In the genomic region with DNA sequence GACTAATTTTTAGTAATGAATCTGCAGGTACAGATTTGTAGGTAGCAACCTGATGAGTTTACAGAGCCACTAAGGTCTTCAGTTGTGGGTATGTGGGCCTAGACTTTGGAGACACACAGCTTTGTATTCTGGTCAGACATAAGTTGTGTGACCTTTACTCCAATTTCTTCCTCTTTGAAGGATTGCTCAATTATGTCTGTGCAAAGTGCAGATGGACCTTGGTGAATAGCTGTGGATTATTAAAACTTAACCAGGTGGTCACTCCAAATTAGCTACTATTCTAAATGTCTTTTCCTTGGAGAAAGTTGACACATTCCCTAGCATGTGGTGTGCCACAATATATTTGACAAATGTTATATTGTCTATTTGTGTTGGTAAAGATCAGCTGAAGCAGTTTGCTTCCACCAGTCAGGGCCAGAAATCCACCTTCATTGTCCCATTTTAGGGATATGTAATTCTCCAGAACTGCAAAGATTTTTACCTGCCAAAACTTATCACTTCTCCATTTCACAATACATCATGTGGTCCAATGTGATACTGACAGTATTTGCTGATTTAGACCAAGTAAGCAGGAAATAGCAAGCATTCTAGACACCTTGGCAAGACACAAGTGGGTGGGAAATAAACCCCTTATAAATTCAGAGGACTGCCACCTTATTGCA, we compare ENCODE assay signal across 18 cellular contexts. TPM values are rescaled to one million over a fixed set of nuclear protein-coding genes. Genes with fewer than 3 reads are reported as not detected.
DNase-seq lines count a peak whose midpoint lies in the region; ATAC-seq and TF ChIP-seq lines count a peak whose summit lies in the region.
"Had no signal": no experiment of that assay in that cellular context is flagged by ENCODE, and none has a peak within 500 bp of the region (broad histone marks: within the 10 kb centered on the region; RNA-seq: fewer than 3 reads in every experiment).

No MANE protein-coding gene starts in this region.

- intact Hi-C loops in body of pancreas (cut with DNase I), result no loop called here
- intact Hi-C loops in left lung (cut with DNase I), result no loop called here
- intact Hi-C loops in sciatic nerve (cut with DNase I), result loop anchor here (5.0 kb wide), 1 partner anchor 562 kb away; no protein-coding TSS in a partner anchor

- no peaks in the 10 kb centered on the region for H3K9me3 ChIP-seq in body of pancreas
- no peaks in the 10 kb centered on the region for H3K9me3 ChIP-seq in left lung
- H3K9me3 ChIP-seq: SJCRH30 had no signal

- peak; percentile 6 for DNase-seq in NOMO-1 treated with DMSO at 0.1 percent for 48 hours (lab: John Stamatoyannopoulos, UW; ENCODE audit: unreplicated experiment)
- no peak for DNase-seq in NOMO-1 treated with dmso at 0.1 percent for 144 hours (lab: John Stamatoyannopoulos, UW; ENCODE audit: unreplicated experiment)
- no peak for DNase-seq in body of pancreas
- no peak for DNase-seq in left lung
- DNase-seq in sciatic nerve (ENCODE audit: low spot score), result no peak
- no peak for DNase-seq in GM19240 (ENCODE audit: insufficient read length, low spot score)
- DNase-seq in iPS-NIHi7 (ENCODE audit: extremely low spot score), result no peak
- DNase-seq: DMS79 treated with DMSO at 0.1 percent for 48 hours; NCI-H1092 treated with DMSO at 0.1 percent for 48 hours; NCI-H146; NCI-H2081 treated with DMSO at 0.1 percent for 48 hours; NCI-H748 treated with DMSO at 0.1 percent for 48 hours; NK-92 treated with Interleukin-12 subunit alpha and Interleukin-12 subunit beta, amount 100 ng/mL, for 24 hours; OCI-M1; SJCRH30 had no signal

- H3K27ac ChIP-seq in body of pancreas (no peak overlapping the region), left lung (no peak overlapping the region)
- H3K27ac ChIP-seq: 22Rv1, HL-60, SJCRH30 had no signal

- H3K4me3 ChIP-seq in body of pancreas (no peak overlapping the region), left lung (no peak overlapping the region)
- H3K4me3 ChIP-seq: SJCRH30 had no signal

- H3K27me3 ChIP-seq in body of pancreas (no peaks in the 10 kb centered on the region), left lung (no peaks in the 10 kb centered on the region)
- H3K27me3 ChIP-seq: SJCRH30 had no signal

- no peak for TF ChIP-seq CTCF in body of pancreas (IDR thresholded peaks at IDR 0.05)
- TF ChIP-seq CTCF in left lung (IDR thresholded peaks at IDR 0.05), result no peak

- ATAC-seq in body of pancreas (peak; percentile 38), left lung (peak; percentile 43), sciatic nerve (peak; percentile 36), HG02938 (IDR thresholded peaks at IDR 0.05; ENCODE audit: unreplicated experiment) (no peak)

- TF ChIP-seq POLR2A in body of pancreas (IDR thresholded peaks at IDR 0.05), result no peak

- H3K36me3 ChIP-seq in body of pancreas (replicated peaks in 1 of 2; ENCODE audit: insufficient read depth in 1 of 2, low read depth in 2 of 2), result no peaks in the 10 kb centered on the region
- no peaks in the 10 kb centered on the region for H3K36me3 ChIP-seq in left lung
- H3K36me3 ChIP-seq: SJCRH30 had no signal

- H3K4me1 ChIP-seq in body of pancreas (peaks cover 11% of the 10 kb centered on the region), left lung (peaks cover 0 to 9% of the 10 kb centered on the region in 2 donors)
- H3K4me1 ChIP-seq: SJCRH30 had no signal

RNA-seq across cellular contexts. Expression of gene LIPA, which starts 18.4 kb away (rescaled TPM):
- total RNA-seq in body of pancreas (10 to 100 TPM; 19.8 to 30.4 TPM), left lung (100 to 1,000 TPM; 117 to 137 TPM), sciatic nerve (72.5 TPM)

RNA-seq across cellular contexts. Expression of gene IFIT2, which starts 31.9 kb away (rescaled TPM):
- total RNA-seq in body of pancreas (1 to 10 TPM in 1 of 2 donors, not detected in 1; 1.6 TPM), left lung (10 to 100 TPM; 18.7 to 26.1 TPM), sciatic nerve (19.9 TPM)

RNA-seq across cellular contexts. Expression of gene IFIT3, which starts 57.8 kb away (rescaled TPM):
- total RNA-seq in body of pancreas (1 to 10 TPM; 2.3 to 3.9 TPM), left lung (10 to 100 TPM; 36.2 to 48.9 TPM), sciatic nerve (25.5 TPM)
